ENCODE assay signal across 20 cellular contexts in the genomic region with DNA sequence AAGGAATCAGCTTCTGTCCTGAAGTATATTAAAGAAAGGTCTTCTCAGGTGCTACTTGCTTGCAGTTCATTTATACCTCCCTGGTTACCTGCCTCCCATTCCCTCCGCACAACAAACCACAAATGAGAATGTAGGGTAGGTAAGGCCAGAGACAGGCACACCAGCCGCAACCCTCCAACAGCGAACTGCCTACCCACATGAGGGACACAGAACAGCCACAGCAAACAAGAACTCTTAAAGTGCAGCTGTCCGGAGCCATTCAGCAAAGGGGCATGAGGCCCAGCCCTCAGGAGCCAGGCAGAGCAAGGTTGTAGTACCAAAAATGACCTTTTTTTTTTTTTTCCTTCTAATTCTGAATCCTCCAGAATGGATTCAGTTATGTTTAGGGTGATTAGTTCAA. TPM values are rescaled to one million over a fixed set of nuclear protein-coding genes. Genes with fewer than 3 reads are reported as not detected.
DNase-seq lines count a peak whose midpoint lies in the region; ATAC-seq, FAIRE-seq and TF ChIP-seq lines count a peak whose summit lies in the region.
"Had no signal": no experiment of that assay in that cellular context is flagged by ENCODE, and none has a peak within 500 bp of the region (broad histone marks: within the 10 kb centered on the region; RNA-seq: fewer than 3 reads in every experiment).

No MANE protein-coding gene starts in this region.

- H3K36me3 ChIP-seq in DND-41 (ENCODE audit: insufficient read depth, low read length) (peaks cover 17% of the 10 kb centered on the region; the same call in 1 of the 2 replicates), WERI-Rb-1 (peaks cover 6% of the 10 kb centered on the region; the same call in 1 of the 2 replicates), pancreas (no peaks in the 10 kb centered on the region)
- H3K36me3 ChIP-seq: BLaER1 treated with 17β-estradiol and CSF1 and Interleukin-3, amounts not matched to agents 10 nM and 100 nM had no signal

- no peak for FAIRE-seq in pancreas (lab: Jason Lieb, UNC)
- FAIRE-seq: G401.6, HTR-8/SVneo had no signal

- intact Hi-C loops in pancreas (cut with DNase I) = loop anchor here in 1 of 3 donors (10.0 kb wide), 1 partner anchor 49 kb away; a partner anchor contains a TSS

- H3K4me3 ChIP-seq in DND-41 (ENCODE audit: low read depth in 1 of 2, low read length in 2 of 2) = no peak overlapping the region
- H3K4me3 ChIP-seq in WERI-Rb-1 (ENCODE audit: low read depth, low read length) = no peak overlapping the region
- no peak overlapping the region for H3K4me3 ChIP-seq in pancreas
- H3K4me3 ChIP-seq: BLaER1 treated with 17β-estradiol and CSF1 and Interleukin-3, amounts not matched to agents 10 nM and 100 nM; GM23338 had no signal

- H3K9ac ChIP-seq in DND-41 (ENCODE audit: low read depth, low read length) = no peak overlapping the region
- H3K9ac ChIP-seq: BLaER1 treated with 17β-estradiol and CSF1 and Interleukin-3, amounts not matched to agents 10 nM and 100 nM; SK-N-SH had no signal

- DNase-seq in DND-41 (no peak), WERI-Rb-1 (no peak), mesenteric fat pad (ENCODE audit: low spot score) (peak; percentile 57), pancreas (no peak), NCI-H146 treated with DMSO at 0.1 percent for 48 hours (lab: John Stamatoyannopoulos, UW; ENCODE audit: unreplicated experiment) (no peak), cerebellum (ENCODE audit: low spot score) (no peak)
- DNase-seq in activated naive CD4-positive, alpha-beta T cell treated with Interleukin-2 at 50 U/mL for 16 hours = no peak
- DNase-seq: CD8-positive, alpha-beta T cell; HCEC 1CT; IMR-90; NCI-H1417 treated with DMSO at 0.1 percent for 48 hours; NCI-H2029; NCI-H446 treated with DMSO at 0.1 percent for 48 hours; OCI-M1; SHP77; SK-N-SH had no signal

- H3K4me2 ChIP-seq in DND-41 (ENCODE audit: insufficient read depth, low read length) = no peak overlapping the region
- H3K4me2 ChIP-seq: BLaER1 treated with 17β-estradiol and CSF1 and Interleukin-3, amounts not matched to agents 10 nM and 100 nM; GM23338; SK-N-SH had no signal

- no peak overlapping the region for H2AFZ ChIP-seq in DND-41 (ENCODE audit: low read depth, low read length)
- H2AFZ ChIP-seq: GM23338 had no signal

- ATAC-seq in DND-41 (ENCODE audit: insufficient read depth, low read depth) (no peak), pancreas (no peak)
- ATAC-seq: CD8-positive, alpha-beta T cell had no signal

- no peaks in the 10 kb centered on the region for H3K9me3 ChIP-seq in DND-41 (ENCODE audit: insufficient read depth, low read length, severe bottlenecking)
- H3K9me3 ChIP-seq in WERI-Rb-1 (ENCODE audit: severe bottlenecking) = no peaks in the 10 kb centered on the region
- no peaks in the 10 kb centered on the region for H3K9me3 ChIP-seq in pancreas
- H3K9me3 ChIP-seq: SK-N-SH had no signal

- H3K4me1 ChIP-seq in DND-41 (ENCODE audit: insufficient read depth, low read length) = 0 out of 2 replicates have a peak, but pooled peaks cover 2% of the 10 kb centered on the region
- H3K4me1 ChIP-seq in pancreas = peaks cover 12 to 16% (median 16%) of the 10 kb centered on the region in 3 donors

- H3K27ac ChIP-seq in DND-41 (ENCODE audit: low read length) (0 out of 2 replicates have a peak overlapping the region, but pooled peaks have one; percentile 14), WERI-Rb-1 (peak overlapping the region; percentile 55), pancreas (peak overlapping the region in 3 of 4 donors; percentile 8 to 46 (median 45))
- H3K27ac ChIP-seq: BLaER1 treated with 17β-estradiol and CSF1 and Interleukin-3, amounts not matched to agents 10 nM and 100 nM had no signal

- H4K20me1 ChIP-seq in DND-41 (ENCODE audit: insufficient read depth, low read length) = peaks cover 7% of the 10 kb centered on the region
- H4K20me1 ChIP-seq: BLaER1 treated with 17β-estradiol and CSF1 and Interleukin-3, amounts not matched to agents 10 nM and 100 nM had no signal

- peaks cover 3% of the 10 kb centered on the region for H3K79me2 ChIP-seq in DND-41 (ENCODE audit: insufficient read depth, low read length)

- TF ChIP-seq CTCF in DND-41 (IDR thresholded peaks at IDR 0.05; ENCODE audit: borderline replicate concordance, extremely low read depth, low read length, poor library complexity, severe bottlenecking) (no peak), WERI-Rb-1 (IDR thresholded peaks at IDR 0.05; ENCODE audit: low read depth, low read length) (no peak), pancreas (IDR thresholded peaks at IDR 0.05) (no peak)

- H3K27me3 ChIP-seq in DND-41 (ENCODE audit: insufficient read depth, low read length, poor library complexity) (no peaks in the 10 kb centered on the region), WERI-Rb-1 (ENCODE audit: insufficient read depth, low read depth, severe bottlenecking) (no peaks in the 10 kb centered on the region), pancreas (no peaks in the 10 kb centered on the region)
- H3K27me3 ChIP-seq: BLaER1 treated with 17β-estradiol and CSF1 and Interleukin-3, amounts not matched to agents 10 nM and 100 nM had no signal

- 78 to 82% methylated on average over 4 of the region's 4 CpGs for WGBS in pancreas, 2 donors

RNA-seq across cellular contexts. Expression of a gene that starts 52.4 kb away (rescaled TPM):
- total RNA-seq in mesenteric fat pad (1.1 TPM), pancreas (10 to 100 TPM in 5 of 6 donors, 1 to 10 TPM in 1; 9.2 to 20.2 (median 12.1) TPM), cerebellum (12.7 TPM)
- polyA plus RNA-seq in pancreas = 1 to 10 TPM; 2.6 to 7.6 TPM
- total RNA-seq: CD8-positive, alpha-beta T cell; IMR-90 had no signal
- polyA plus RNA-seq: IMR-90 had no signal
